Comparison of ENCODE assay signal across 14 cellular contexts in the genomic region with DNA sequence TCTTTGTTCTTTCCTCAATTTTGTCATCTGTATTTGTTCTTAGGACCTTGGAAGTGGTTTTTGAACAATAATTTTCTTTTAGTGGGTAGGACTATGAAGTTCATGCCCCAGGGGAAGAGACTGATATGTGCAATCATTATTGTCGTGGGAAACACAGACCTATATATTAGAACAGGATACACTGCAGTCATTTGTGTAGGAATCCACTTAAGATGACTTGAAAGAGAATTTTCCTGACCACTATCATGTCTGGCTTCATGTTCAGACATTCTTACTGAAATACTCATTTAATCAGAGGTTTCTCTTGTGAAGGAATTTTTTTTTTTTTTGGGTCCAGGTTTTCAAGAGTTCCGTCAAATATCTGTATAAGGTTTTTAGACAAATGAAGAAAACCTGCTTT.
DNase-seq lines count a peak whose midpoint lies in the region; ATAC-seq, FAIRE-seq and TF ChIP-seq lines count a peak whose summit lies in the region.
"Had no signal": no experiment of that assay in that cellular context is flagged by ENCODE, and none has a peak within 500 bp of the region (broad histone marks: within the 10 kb centered on the region; RNA-seq: fewer than 3 reads in every experiment).

No MANE protein-coding gene starts in this region.

- peak overlapping the region; percentile 49 for H3K4me3 Mint-ChIP-seq in HFFc6
- H3K4me3 Mint-ChIP-seq: activated CD8-positive, alpha-beta T cell treated with anti-CD3 and anti-CD28 coated beads for 36 hours; activated T-helper 1 cell treated with anti-CD3 and anti-CD28 coated beads, Interleukin-12 subunit alpha, Interleukin-12 subunit beta, Interleukin-2, Interleukin-4 antibody, amounts not matched to agents 30 ng/mL and 10 ng/mL and 1 ng/mL, durations not matched to agents 14 hours and 24 hours and 36 hours had no signal

- no peak for FAIRE-seq in urothelium cell line (lab: Jason Lieb, UNC)
- FAIRE-seq: kidney had no signal

- DNase-seq in HFFc6: peak; percentile 68
- DNase-seq in astrocyte of the hippocampus (ENCODE audit: low read depth, low spot score): peak; percentile 76
- peak; percentile 80 for DNase-seq in glomerular visceral epithelial cell (ENCODE audit: extremely low spot score)
- DNase-seq in urothelium cell line (ENCODE audit: low spot score): peak; percentile 17
- no peak for DNase-seq in SW 1271 (lab: John Stamatoyannopoulos, UW)
- no peak for DNase-seq in substantia nigra (lab: John Stamatoyannopoulos, UW)
- DNase-seq: activated CD8-positive, alpha-beta T cell treated with anti-CD3 and anti-CD28 coated beads for 36 hours; glutamatergic neuron; GOT3; kidney; NCI-H1092 had no signal

- H3K9me3 Mint-ChIP-seq in HFFc6: no peaks in the 10 kb centered on the region
- H3K9me3 Mint-ChIP-seq: activated CD8-positive, alpha-beta T cell treated with anti-CD3 and anti-CD28 coated beads for 36 hours; activated T-helper 1 cell treated with anti-CD3 and anti-CD28 coated beads, Interleukin-12 subunit alpha, Interleukin-12 subunit beta, Interleukin-2, Interleukin-4 antibody, amounts not matched to agents 30 ng/mL and 10 ng/mL and 1 ng/mL, durations not matched to agents 14 hours and 24 hours and 36 hours had no signal

- no peak overlapping the region for H3K27ac ChIP-seq in substantia nigra (ENCODE audit: low read depth, low read length, poor library complexity, severe bottlenecking)
- H3K27ac ChIP-seq: thoracic aorta had no signal

- peak overlapping the region; percentile 90 for H3K27ac Mint-ChIP-seq in HFFc6
- H3K27ac Mint-ChIP-seq: activated CD8-positive, alpha-beta T cell treated with anti-CD3 and anti-CD28 coated beads for 36 hours; activated T-helper 1 cell treated with anti-CD3 and anti-CD28 coated beads, Interleukin-12 subunit alpha, Interleukin-12 subunit beta, Interleukin-2, Interleukin-4 antibody, amounts not matched to agents 30 ng/mL and 10 ng/mL and 1 ng/mL, durations not matched to agents 14 hours and 24 hours and 36 hours had no signal

- H3K27me3 Mint-ChIP-seq in HFFc6 (ENCODE audit: insufficient read depth): no peaks in the 10 kb centered on the region
- H3K27me3 Mint-ChIP-seq: activated CD8-positive, alpha-beta T cell treated with anti-CD3 and anti-CD28 coated beads for 36 hours had no signal

- H3K36me3 Mint-ChIP-seq in HFFc6 (ENCODE audit: low read depth): no peaks in the 10 kb centered on the region

- no peak for TF ChIP-seq CTCF in HFFc6 (IDR thresholded peaks at IDR 0.05)

- peaks cover 71% of the 10 kb centered on the region for H3K4me1 Mint-ChIP-seq in HFFc6 (ENCODE audit: low read depth)

- ATAC-seq in GM18517 (IDR thresholded peaks at IDR 0.05; ENCODE audit: unreplicated experiment): no peak

Comparison
In these comparisons a context has a peak if more than half of its experiments do, and no peak if none do; other contexts are left out.
1. DNase-seq: peak in HFFc6 (single experiment), astrocyte of the hippocampus (single experiment), glomerular visceral epithelial cell (single experiment) and urothelium cell line (single experiment); none in SW 1271 (0 of 2) and substantia nigra (0 of 49).